In genomic region chrX:66019310-66019652, GRCh38 we compare ENCODE assay signal across 20 cellular contexts. TPM values are rescaled to one million over a fixed set of nuclear protein-coding genes. Genes with fewer than 3 reads are reported as not detected.
"Had no signal": no experiment of that assay in that cellular context is flagged by ENCODE, and none has a peak within 500 bp of the region (broad histone marks: within the 10 kb centered on the region; RNA-seq: fewer than 3 reads in every experiment).

No MANE protein-coding gene starts in this region.

- H3K4me2 ChIP-seq: smooth muscle cell had no signal

- H3K9me3 Mint-ChIP-seq: activated CD4-positive, alpha-beta memory T cell treated with anti-CD3 and anti-CD28 coated beads for 36 hours; naive thymus-derived CD8-positive, alpha-beta T cell had no signal

- H3K27me3 Mint-ChIP-seq: activated CD4-positive, alpha-beta memory T cell treated with anti-CD3 and anti-CD28 coated beads for 36 hours; naive thymus-derived CD8-positive, alpha-beta T cell; progenitor cell of endocrine pancreas had no signal

- ATAC-seq: left ventricle myocardium superior; naive thymus-derived CD8-positive, alpha-beta T cell; right cardiac atrium; SK-N-SH treated with all-trans-retinoic acid at 6 μM for 48 hours had no signal

- H3K27me3 ChIP-seq: suprapubic skin, upper lobe of left lung had no signal

- H3K27ac ChIP-seq: adrenal gland, suprapubic skin had no signal

- H3K27ac Mint-ChIP-seq: progenitor cell of endocrine pancreas had no signal

- DNase-seq: activated CD4-positive, alpha-beta memory T cell treated with anti-CD3 and anti-CD28 coated beads for 36 hours; activated CD4-positive, CD25-positive, alpha-beta regulatory T cell treated with anti-CD3 and anti-CD28 coated beads, Interleukin-2, amount 50 U/mL, for 72 hours; activated CD8-positive, alpha-beta memory T cell treated with anti-CD3 and anti-CD28 coated beads, Interleukin-2, amount 50 U/mL, for 48 hours; activated naive CD4-positive, alpha-beta T cell treated with Interleukin-2 at 50 U/mL for 16 hours; adrenal gland; caudate nucleus; left ventricle myocardium superior; midbrain; naive thymus-derived CD8-positive, alpha-beta T cell; occipital lobe; right cardiac atrium; stimulated activated CD4-positive, alpha-beta T cell treated with anti-CD3 and anti-CD28 coated beads, Interleukin-1b, Interleukin-23, amount 100 ng/mL, for 48 hours; stimulated activated naive CD4-positive, alpha-beta T cell treated with Interleukin-2 at 50 U/mL for 16 hours; upper lobe of left lung had no signal

- H3K36me3 Mint-ChIP-seq: activated CD4-positive, alpha-beta memory T cell treated with anti-CD3 and anti-CD28 coated beads for 36 hours; naive thymus-derived CD8-positive, alpha-beta T cell had no signal

- H3K9me3 ChIP-seq: adrenal gland, suprapubic skin, upper lobe of left lung had no signal

- H3K4me1 ChIP-seq: adrenal gland, suprapubic skin had no signal

- H3K4me3 Mint-ChIP-seq: activated CD4-positive, alpha-beta memory T cell treated with anti-CD3 and anti-CD28 coated beads for 36 hours had no signal

- H3K4me3 ChIP-seq: adrenal gland, smooth muscle cell, suprapubic skin had no signal

RNA-seq across cellular contexts. Expression of gene VSIG4, which starts 20.6 kb away (rescaled TPM):
- total RNA-seq: activated CD4-positive, alpha-beta memory T cell treated with anti-CD3 and anti-CD28 coated beads for 36 hours; epithelial cell of proximal tubule; progenitor cell of endocrine pancreas; smooth muscle cell; T-helper 2 cell treated with Interferon-gamma antibody and Interleukin-4, amounts not matched to agents 100 ng/mL and 5 ng/mL, for 36 hours had no signal
- polyA plus RNA-seq: smooth muscle cell had no signal
